10 cellular contexts compared by ENCODE assay signal in genomic region chr3:131025500-131025899, GRCh38. TPM values are rescaled to one million over a fixed set of nuclear protein-coding genes. Genes with fewer than 3 reads are reported as not detected.
DNase-seq lines count a peak whose midpoint lies in the region; ATAC-seq and TF ChIP-seq lines count a peak whose summit lies in the region.
"Had no signal": no experiment of that assay in that cellular context is flagged by ENCODE, and none has a peak within 500 bp of the region (broad histone marks: within the 10 kb centered on the region; RNA-seq: fewer than 3 reads in every experiment).

No MANE protein-coding gene starts in this region.

- H3K4me3 ChIP-seq in ascending aorta = peak overlapping the region; percentile 72 to 83
- H3K4me3 ChIP-seq in mononuclear cell (ENCODE audit: low read length) = peak overlapping the region; percentile 84
- H3K4me3 ChIP-seq in upper lobe of left lung = peak overlapping the region in 3 of 4 donors; percentile 58 to 71 (median 69)

- H3K36me3 ChIP-seq in ascending aorta (peaks cover 0 to 5% of the 10 kb centered on the region in 2 donors), upper lobe of left lung (peaks cover 0 to 7% (median 0%) of the 10 kb centered on the region in 4 donors)

- no peak for TF ChIP-seq EP300 in upper lobe of left lung (IDR thresholded peaks at IDR 0.05)

- H3K27ac Mint-ChIP-seq in activated naive CD4-positive, alpha-beta T cell treated with anti-CD3 and anti-CD28 coated beads, Interleukin-2, amount 50 U/mL, for 24 hours = no peak overlapping the region
- peak overlapping the region in 1 of 2 donors; percentile 92 for H3K27ac Mint-ChIP-seq in activated naive CD4-positive, alpha-beta T cell treated with anti-CD3 and anti-CD28 coated beads, Interleukin-2, amount 50 U/mL, for 72 hours

- H3K9me3 Mint-ChIP-seq in activated naive CD4-positive, alpha-beta T cell treated with anti-CD3 and anti-CD28 coated beads, Interleukin-2, amount 50 U/mL, for 24 hours = no peaks in the 10 kb centered on the region
- no peaks in the 10 kb centered on the region for H3K9me3 Mint-ChIP-seq in activated naive CD4-positive, alpha-beta T cell treated with anti-CD3 and anti-CD28 coated beads, Interleukin-2, amount 50 U/mL, for 72 hours

- H3K4me1 Mint-ChIP-seq in activated naive CD4-positive, alpha-beta T cell treated with anti-CD3 and anti-CD28 coated beads, Interleukin-2, amount 50 U/mL, for 24 hours = peaks cover 61% of the 10 kb centered on the region

- DNase-seq in activated naive CD4-positive, alpha-beta T cell treated with anti-CD3 and anti-CD28 coated beads, Interleukin-2, amount 50 U/mL, for 72 hours (ENCODE audit: low spot score in 2 of 2) = no peak
- DNase-seq in ascending aorta (ENCODE audit: low spot score in 2 of 2) (no peak), upper lobe of left lung (no peak)
- DNase-seq: DMS153, NCI-H1092 had no signal

- H3K27me3 ChIP-seq in ascending aorta (no peaks in the 10 kb centered on the region), mononuclear cell (ENCODE audit: insufficient read depth, low read length) (no peaks in the 10 kb centered on the region), upper lobe of left lung (no peaks in the 10 kb centered on the region)

- TF ChIP-seq CTCF in ascending aorta (IDR thresholded peaks at IDR 0.05) (no peak), upper lobe of left lung (IDR thresholded peaks at IDR 0.05) (no peak)

- H3K9me3 ChIP-seq in ascending aorta (no peaks in the 10 kb centered on the region), mononuclear cell (ENCODE audit: low read depth, low read length) (no peaks in the 10 kb centered on the region), upper lobe of left lung (no peaks in the 10 kb centered on the region)

- WGBS in upper lobe of left lung, 2 donors = 78 to 83% methylated on average over 1 of the region's 1 CpG

- H3K4me3 Mint-ChIP-seq in activated naive CD4-positive, alpha-beta T cell treated with anti-CD3 and anti-CD28 coated beads, Interleukin-2, amount 50 U/mL, for 24 hours = peak overlapping the region; percentile 86

- H3K36me3 Mint-ChIP-seq in activated naive CD4-positive, alpha-beta T cell treated with anti-CD3 and anti-CD28 coated beads, Interleukin-2, amount 50 U/mL, for 24 hours = peaks cover 15% of the 10 kb centered on the region
- peaks cover 27 to 35% of the 10 kb centered on the region in 2 donors for H3K36me3 Mint-ChIP-seq in activated naive CD4-positive, alpha-beta T cell treated with anti-CD3 and anti-CD28 coated beads, Interleukin-2, amount 50 U/mL, for 72 hours

- TF ChIP-seq POLR2A in upper lobe of left lung (IDR thresholded peaks at IDR 0.05) = no peak

- intact Hi-C loops in ascending aorta (cut with DNase I) = loop anchor here (5.0 to 10.0 kb wide), 5 partner anchors 133 to 1389 kb away; partner anchors contain the start of genes ATP2C1, DNAJC13, MRPL3 and NUDT16

- ATAC-seq in activated naive CD4-positive, alpha-beta T cell treated with anti-CD3 and anti-CD28 coated beads, Interleukin-2, amount 50 U/mL, for 72 hours = no peak
- ATAC-seq in upper lobe of left lung (ENCODE audit: low FRiP score in 2 of 2) (no peak), HG02840 (IDR thresholded peaks at IDR 0.05; ENCODE audit: low FRiP score, unreplicated experiment) (no peak), GM21825 (IDR thresholded peaks at IDR 0.05; ENCODE audit: unreplicated experiment) (no peak), GM19467 (IDR thresholded peaks at IDR 0.05; ENCODE audit: unreplicated experiment) (no peak)

- peaks cover 0 to 18% of the 10 kb centered on the region in 2 donors for H3K4me1 ChIP-seq in ascending aorta
- peaks cover 37% of the 10 kb centered on the region for H3K4me1 ChIP-seq in mononuclear cell (ENCODE audit: insufficient read depth, low read length)
- H3K4me1 ChIP-seq in upper lobe of left lung = peaks cover 18 to 39% (median 30%) of the 10 kb centered on the region in 4 donors

- H3K27me3 Mint-ChIP-seq in activated naive CD4-positive, alpha-beta T cell treated with anti-CD3 and anti-CD28 coated beads, Interleukin-2, amount 50 U/mL, for 24 hours = no peaks in the 10 kb centered on the region

- no peak overlapping the region for H3K27ac ChIP-seq in ascending aorta
- no peak overlapping the region for H3K27ac ChIP-seq in upper lobe of left lung

RNA-seq across cellular contexts. Expression of gene ASTE1, which starts 1.1 kb away (rescaled TPM):
- total RNA-seq in activated naive CD4-positive, alpha-beta T cell treated with anti-CD3 and anti-CD28 coated beads, Interleukin-2, amount 50 U/mL, for 72 hours = 10 to 100 TPM in 1 of 2 donors, 1 to 10 TPM in 1; 8.9 to 14.1 TPM
- 14.0 TPM for total RNA-seq in ascending aorta
- total RNA-seq in mononuclear cell = 25.5 TPM
- 1 to 10 TPM in 5 of 6 donors, under 1 TPM in 1; 0.67 to 6.8 (median 6.2) TPM for total RNA-seq in upper lobe of left lung

RNA-seq across cellular contexts. Expression of gene NEK11, which starts 1.2 kb away (rescaled TPM):
- 1 to 10 TPM; 1.6 to 2.2 TPM for total RNA-seq in activated naive CD4-positive, alpha-beta T cell treated with anti-CD3 and anti-CD28 coated beads, Interleukin-2, amount 50 U/mL, for 72 hours
- 4.0 TPM for total RNA-seq in ascending aorta
- total RNA-seq in mononuclear cell = 4.2 TPM
- 10 to 100 TPM in 4 of 6 donors, 1 to 10 TPM in 2; 2.4 to 40.4 (median 14.6) TPM for total RNA-seq in upper lobe of left lung
